In the genomic region with DNA sequence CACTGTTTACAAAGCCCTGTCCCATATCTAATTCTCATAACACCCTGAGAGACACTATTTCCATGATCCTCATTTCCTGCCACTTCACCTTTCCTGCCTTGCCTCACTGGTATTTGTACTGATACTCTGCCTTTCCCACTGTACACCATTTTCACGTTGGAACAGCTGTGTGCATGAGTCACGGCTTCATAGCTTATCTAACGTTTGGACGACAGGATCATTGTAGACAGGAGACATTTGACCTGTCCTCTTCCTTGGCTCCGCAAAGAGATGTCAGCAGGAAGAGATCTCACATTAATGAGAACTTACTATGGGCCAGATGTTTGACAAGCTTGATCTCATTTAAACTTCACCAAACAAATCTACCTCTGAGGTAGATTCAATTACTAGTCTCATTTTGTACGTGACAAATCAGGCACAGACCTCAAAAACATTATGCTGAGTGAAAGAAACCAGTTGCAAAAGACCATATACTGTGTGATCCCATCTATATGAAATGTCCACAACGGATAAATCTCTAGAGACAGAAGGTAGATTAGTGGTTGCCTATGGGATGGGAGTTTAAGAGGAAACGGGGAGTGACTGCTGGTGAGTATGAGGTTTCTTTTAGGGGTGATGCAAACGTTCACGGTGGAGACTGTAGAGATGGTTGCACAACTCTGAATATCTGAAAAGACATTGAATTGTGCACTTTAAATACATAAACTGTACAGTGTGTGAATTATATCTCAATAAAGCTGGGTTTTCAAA, we compare ENCODE assay signal across 29 cellular contexts.
A peak's percentile ranks its signal among the peaks of the same experiment; 100 is the strongest.
DNase-seq lines count a peak whose midpoint lies in the region; ATAC-seq, FAIRE-seq and TF ChIP-seq lines count a peak whose summit lies in the region.
"Had no signal": no experiment of that assay in that cellular context is flagged by ENCODE, and none has a peak within 500 bp of the region (broad histone marks: within the 10 kb centered on the region; RNA-seq: fewer than 3 reads in every experiment).

No MANE protein-coding gene starts in this region.

- TF ChIP-seq POLR2A in K562 (conservative IDR thresholded peaks at IDR 0.05): no peak

- CTCF ChIA-PET in K562 (lab: Yijun Ruan, JAX; ENCODE audit: low intra/inter-chr PET ratio): no interaction called here

- H3K36me3 ChIP-seq in K562 (ENCODE audit: control insufficient read depth, insufficient read depth, low read length): no peaks in the 10 kb centered on the region
- H3K36me3 ChIP-seq: uterus had no signal

- H3K9me3 ChIP-seq in K562 (replicated peaks; ENCODE audit: control insufficient read depth, insufficient read depth, low read depth, low read length): no peaks in the 10 kb centered on the region
- H3K9me3 ChIP-seq: Caco-2, testis, uterus had no signal

- no peak for TF ChIP-seq RAD21 in K562 (CRISPR knock-in tag; conservative IDR thresholded peaks at IDR 0.05 in 1 of 2, IDR thresholded peaks at IDR 0.05 in 1 of 2)

- intact Hi-C loops in K562 (cut with micrococcal nuclease): no loop called here

- no peaks in the 10 kb centered on the region for H3K9me3 Mint-ChIP-seq in HFFc6
- H3K9me3 Mint-ChIP-seq: activated T-helper 2 cell treated with anti-CD3 and anti-CD28 coated beads, Interferon-gamma antibody, Interleukin-2, Interleukin-4, amounts not matched to agents 10 μg/mL and 5 μg/mL and 100 μg/mL, durations not matched to agents 14 hours and 24 hours and 36 hours; natural killer cell had no signal

- TF ChIP-seq CTCF in K562 (IDR thresholded peaks at IDR 0.05 in 2 of 3, conservative IDR thresholded peaks at IDR 0.05 in 1 of 3; ENCODE audit: insufficient read depth in 2 of 3, low read depth in 1 of 3, low read length in 3 of 3) (no peak), HFFc6 (IDR thresholded peaks at IDR 0.05) (no peak)

- no peak overlapping the region for H3K4me3 Mint-ChIP-seq in HFFc6
- H3K4me3 Mint-ChIP-seq: activated CD8-positive, alpha-beta T cell treated with anti-CD3 and anti-CD28 coated beads, Interleukin-2, amount 10 ng/mL, durations not matched to agents 7 days and 5 days; activated naive CD8-positive, alpha-beta T cell; natural killer cell had no signal

- 0% methylated on average over 7 of the region's 10 CpGs for WGBS in K562 (ENCODE audit: insufficient coverage, low coverage, missing lambda C conversion rate)

- no peak for FAIRE-seq in K562 (lab: Jason Lieb, UNC)
- FAIRE-seq: islet of Langerhans had no signal

- no peak overlapping the region for H3K27ac Mint-ChIP-seq in HFFc6
- H3K27ac Mint-ChIP-seq: activated CD8-positive, alpha-beta T cell treated with anti-CD3 and anti-CD28 coated beads, Interleukin-2, amount 10 ng/mL, durations not matched to agents 7 days and 5 days; activated naive CD8-positive, alpha-beta T cell; activated T-helper 2 cell treated with anti-CD3 and anti-CD28 coated beads, Interferon-gamma antibody, Interleukin-2, Interleukin-4, amounts not matched to agents 10 μg/mL and 5 μg/mL and 100 μg/mL, durations not matched to agents 14 hours and 24 hours and 36 hours; natural killer cell had no signal

- H3K36me3 Mint-ChIP-seq in HFFc6 (ENCODE audit: low read depth): no peaks in the 10 kb centered on the region
- H3K36me3 Mint-ChIP-seq: activated naive CD8-positive, alpha-beta T cell; natural killer cell had no signal

- H3K4me2 ChIP-seq in K562 (ENCODE audit: insufficient read depth, low read length): no peak overlapping the region
- H3K4me2 ChIP-seq: PC-9 had no signal

- no peak overlapping the region for H3K9ac ChIP-seq in K562 (ENCODE audit: insufficient read depth in 1 of 2, low read depth in 2 of 2, low read length in 2 of 2)

- no peaks in the 10 kb centered on the region for H3K79me2 ChIP-seq in K562 (ENCODE audit: control insufficient read depth, insufficient read depth, low read length)

- no peak for TF ChIP-seq EP300 in K562 (IDR thresholded peaks at IDR 0.05; ENCODE audit: low read length)

- peaks cover 16% of the 10 kb centered on the region for H3K4me1 Mint-ChIP-seq in HFFc6 (ENCODE audit: low read depth)
- H3K4me1 Mint-ChIP-seq: natural killer cell had no signal

- in situ Hi-C loops in K562 (cut with MboI): no loop called here

- H4K20me1 ChIP-seq in K562 (replicated peaks; ENCODE audit: control insufficient read depth, insufficient read depth, low read length): no peaks in the 10 kb centered on the region

- no peak overlapping the region for H3K4me3 ChIP-seq in K562
- H3K4me3 ChIP-seq: PC-9, testis, uterus had no signal

- no peak overlapping the region for H2AFZ ChIP-seq in K562 (ENCODE audit: low read depth, low read length)
- H2AFZ ChIP-seq: PC-9 had no signal

- ATAC-seq in K562: no peak
- no peak for ATAC-seq in HG03342 (IDR thresholded peaks at IDR 0.05; ENCODE audit: unreplicated experiment)
- ATAC-seq in GM21528 (IDR thresholded peaks at IDR 0.05; ENCODE audit: low FRiP score, unreplicated experiment): no peak
- ATAC-seq: activated CD8-positive, alpha-beta T cell treated with anti-CD3 and anti-CD28 coated beads, Interleukin-2, amount 10 ng/mL, durations not matched to agents 7 days and 5 days; left ventricle myocardium superior; natural killer cell had no signal

- no peaks in the 10 kb centered on the region for H3K4me1 ChIP-seq in K562 (replicated peaks in 1 of 2; ENCODE audit: control insufficient read depth in 2 of 2, insufficient read depth in 2 of 2, low read length in 2 of 2)
- H3K4me1 ChIP-seq: testis, uterus had no signal

- no TSS peak for BruUV-seq in K562 (replicated peaks; lab: Mats Ljungman, UMichigan)

- H3K9me1 ChIP-seq in K562 (ENCODE audit: control insufficient read depth, insufficient read depth, low read length): no peaks in the 10 kb centered on the region

- no peak overlapping the region for H3K27ac ChIP-seq in K562 (ENCODE audit: extremely low read depth, low read depth, low read length)
- H3K27ac ChIP-seq: C4-2B, PC-9, testis, uterus had no signal

- H3K27me3 Mint-ChIP-seq in HFFc6 (ENCODE audit: insufficient read depth): peaks cover 23% of the 10 kb centered on the region

- POLR2A ChIA-PET in K562 (lab: Yijun Ruan, JAX): interaction anchor here (0.7 to 1.0 kb wide), 2 partner anchors 11 to 95 kb away, joined by 3 to 5 read pairs; no protein-coding TSS in a partner anchor

- H3K27me3 ChIP-seq in K562 (ENCODE audit: control insufficient read depth in 2 of 2, insufficient read depth in 2 of 2, low read length in 2 of 2): peaks cover 0 to 20% of the 10 kb centered on the region in 2 experiments; a peak in 3 of 5 replicates
- H3K27me3 ChIP-seq: testis, uterus had no signal

- DNase-seq in Kasumi-1 (lab: John Stamatoyannopoulos, UW) (peak; percentile 18 to 41), NOMO-1 treated with DMSO at 0.1 percent for 48 hours (lab: John Stamatoyannopoulos, UW; ENCODE audit: unreplicated experiment) (peak; percentile 81), K562 (ENCODE audit: extremely low read depth in 1 of 4, low spot score in 3 of 4) (no peak), myocyte (ENCODE audit: low read depth) (peak; percentile 18), HFFc6 (no peak)
- DNase-seq: activated CD8-positive, alpha-beta T cell treated with anti-CD3 and anti-CD28 coated beads, Interleukin-2, amount 10 ng/mL, durations not matched to agents 7 days and 5 days; aorta; Caco-2; caudate nucleus; DND-41; HCEC 1CT; left ventricle myocardium superior; midbrain; natural killer cell; NCI-H1092 treated with DMSO at 0.1 percent for 48 hours; NCI-H187; NCI-H774; occipital lobe; PC-9; SHP77; stimulated activated naive CD4-positive, alpha-beta T cell treated with Interleukin-2 at 50 U/mL for 16 hours; testis; uterus had no signal

TF ChIP-seq in K562, 482 proteins besides CTCF, POLR2A, EP300 and RAD21:
- TF ChIP-seq FOSL1 (tag; conservative IDR thresholded peaks at IDR 0.05) (peak; percentile 43; the same call in 1 of the 2 replicates), RBM15 (IDR thresholded peaks at IDR 0.05; ENCODE audit: insufficient read depth, low read length) (no peak), JUND (IDR thresholded peaks at IDR 0.05; ENCODE audit: borderline replicate concordance, low read depth, low read length) (peak; percentile 36; the same call in 1 of the 2 replicates), JUND (tag; IDR thresholded peaks at IDR 0.05; ENCODE audit: borderline replicate concordance, low read depth, low read length) (peak; percentile 51; the same call in 1 of the 3 replicates), ZMIZ1 (IDR thresholded peaks at IDR 0.05; ENCODE audit: low read depth in 2 of 2, low read length in 2 of 2) (no peak), IRF2 (CRISPR knock-in tag; IDR thresholded peaks at IDR 0.05) (no peak), SAFB (IDR thresholded peaks at IDR 0.05; ENCODE audit: borderline replicate concordance, low read depth, low read length) (no peak), ZNF76 (CRISPR knock-in tag; IDR thresholded peaks at IDR 0.05; ENCODE audit: borderline replicate concordance) (no peak), NRF1 (conservative IDR thresholded peaks at IDR 0.05 in 1 of 2, IDR thresholded peaks at IDR 0.05 in 1 of 2) (no peak), DACH1 (IDR thresholded peaks at IDR 0.05; ENCODE audit: partially characterized antibody) (peak; percentile 8)

Comparison
In these comparisons a context has a peak if more than half of its experiments do, and no peak if none do; other contexts are left out.
1. DNase-seq: peak in Kasumi-1 (2 of 2), NOMO-1 treated with DMSO at 0.1 percent for 48 hours (single experiment) and myocyte (single experiment); none in K562 (0 of 4) and HFFc6 (single experiment).